In genomic region chr6:109318328-109318876, GRCh38 we compare ENCODE assay signal across 8 cellular contexts.
DNase-seq lines count a peak whose midpoint lies in the region; ATAC-seq and TF ChIP-seq lines count a peak whose summit lies in the region.

No MANE protein-coding gene starts in this region.

- TF ChIP-seq POLR2A in esophagus squamous epithelium (IDR thresholded peaks at IDR 0.05), result no peak

- peak overlapping the region; percentile 32 for H3K27ac ChIP-seq in skeletal muscle tissue (ENCODE audit: low read depth, low read length)
- no peak overlapping the region for H3K27ac ChIP-seq in esophagus squamous epithelium

- POLR2A ChIA-PET in activated CD4-positive, alpha-beta T cell treated with anti-CD3 and anti-CD28 coated beads, Interleukin-2, amount 10 ng/mL, durations not matched to agents 7 days and 5 days (lab: Charles Lee), result no interaction called here

- H3K9me3 ChIP-seq in skeletal muscle tissue (ENCODE audit: control insufficient read depth in 3 of 3, low read length in 3 of 3) (no peaks in the 10 kb centered on the region), esophagus squamous epithelium (no peaks in the 10 kb centered on the region)

- H3K27me3 Mint-ChIP-seq in activated CD4-positive, alpha-beta T cell treated with anti-CD3 and anti-CD28 coated beads, Interleukin-2, amount 10 ng/mL, durations not matched to agents 7 days and 5 days, result no peaks in the 10 kb centered on the region

- ATAC-seq in GM19455 (IDR thresholded peaks at IDR 0.05; ENCODE audit: unreplicated experiment), result no peak

- WGBS in esophagus squamous epithelium, 2 donors, result 62 to 83% methylated on average over 9 to 11 of the region's 11 CpGs

- H3K4me1 Mint-ChIP-seq in activated CD4-positive, alpha-beta T cell treated with anti-CD3 and anti-CD28 coated beads, Interleukin-2, amount 10 ng/mL, durations not matched to agents 7 days and 5 days, result peaks cover 11% of the 10 kb centered on the region

- H3K27me3 ChIP-seq in skeletal muscle tissue (ENCODE audit: control insufficient read depth in 3 of 3, insufficient read depth in 3 of 3, low read length in 3 of 3) (no peaks in the 10 kb centered on the region), esophagus squamous epithelium (no peaks in the 10 kb centered on the region)

- TF ChIP-seq CTCF in esophagus squamous epithelium (IDR thresholded peaks at IDR 0.05), result no peak

- H3K4me1 ChIP-seq in skeletal muscle tissue (ENCODE audit: control insufficient read depth in 3 of 3, insufficient read depth in 3 of 3, low read length in 3 of 3), result peaks cover 13 to 36% (median 24%) of the 10 kb centered on the region in 3 donors
- H3K4me1 ChIP-seq in esophagus squamous epithelium, result peaks cover 0 to 8% (median 7%) of the 10 kb centered on the region in 3 donors

- H3K27ac Mint-ChIP-seq in activated CD4-positive, alpha-beta T cell treated with anti-CD3 and anti-CD28 coated beads, Interleukin-2, amount 10 ng/mL, durations not matched to agents 7 days and 5 days, result no peak overlapping the region

- H3K36me3 Mint-ChIP-seq in activated CD4-positive, alpha-beta T cell treated with anti-CD3 and anti-CD28 coated beads, Interleukin-2, amount 10 ng/mL, durations not matched to agents 7 days and 5 days (ENCODE audit: low read depth), result no peaks in the 10 kb centered on the region

- H3K4me3 ChIP-seq in Jurkat, Clone E6-1 (ENCODE audit: low read length), result no peak overlapping the region
- H3K4me3 ChIP-seq in skeletal muscle tissue (ENCODE audit: low read length in 3 of 3), result peak overlapping the region in 2 of 3 donors; percentile 27 to 56
- no peak overlapping the region for H3K4me3 ChIP-seq in esophagus squamous epithelium

- peak overlapping the region in 2 of 3 donors; percentile 34 to 76 for H3K9ac ChIP-seq in skeletal muscle tissue (ENCODE audit: low read depth in 1 of 3, low read length in 3 of 3)

- intact Hi-C loops in esophagus squamous epithelium (cut with DNase I), result no loop called here

- H3K36me3 ChIP-seq in skeletal muscle tissue (ENCODE audit: control insufficient read depth in 3 of 3, insufficient read depth in 3 of 3, low read length in 3 of 3), result no peaks in the 10 kb centered on the region
- no peaks in the 10 kb centered on the region for H3K36me3 ChIP-seq in esophagus squamous epithelium

- peak; percentile 70 for DNase-seq in Jurkat, Clone E6-1 (ENCODE audit: low read depth, low spot score)
- peak; percentile 69 for DNase-seq in NCI-H774 (lab: John Stamatoyannopoulos, UW)
- peak; percentile 72 for DNase-seq in inferior parietal cortex (ENCODE audit: extremely low spot score)
- no peak for DNase-seq in esophagus squamous epithelium (lab: John Stamatoyannopoulos, UW)
- DNase-seq in NOMO-1 treated with dmso at 0.1 percent for 144 hours (lab: John Stamatoyannopoulos, UW; ENCODE audit: unreplicated experiment), result no peak
- no peak for DNase-seq in activated CD4-positive, alpha-beta T cell treated with anti-CD3 and anti-CD28 coated beads, Interleukin-2, amount 10 ng/mL, durations not matched to agents 7 days and 5 days

- no peak overlapping the region for H3K4me3 Mint-ChIP-seq in activated CD4-positive, alpha-beta T cell treated with anti-CD3 and anti-CD28 coated beads, Interleukin-2, amount 10 ng/mL, durations not matched to agents 7 days and 5 days

- CTCF ChIA-PET in activated CD4-positive, alpha-beta T cell treated with anti-CD3 and anti-CD28 coated beads, Interleukin-2, amount 10 ng/mL, durations not matched to agents 7 days and 5 days (lab: Charles Lee), result interaction anchor here (1.7 kb wide), 1 partner anchor 25 kb away, joined by 3 read pairs; no protein-coding TSS in a partner anchor

- H3K9me3 Mint-ChIP-seq in activated CD4-positive, alpha-beta T cell treated with anti-CD3 and anti-CD28 coated beads, Interleukin-2, amount 10 ng/mL, durations not matched to agents 7 days and 5 days, result peaks cover 5% of the 10 kb centered on the region

Comparison
In these comparisons a context has a peak if more than half of its experiments do, and no peak if none do; other contexts are left out.
1. DNase-seq: peak in Jurkat, Clone E6-1 (single experiment), NCI-H774 (single experiment) and inferior parietal cortex (single experiment); none in esophagus squamous epithelium (single experiment), NOMO-1 treated with dmso at 0.1 percent for 144 hours (single experiment) and activated CD4-positive, alpha-beta T cell treated with anti-CD3 and anti-CD28 coated beads, Interleukin-2, amount 10 ng/mL, durations not matched to agents 7 days and 5 days (single experiment).
2. H3K4me3 ChIP-seq: peak in skeletal muscle tissue (2 of 3); none in Jurkat, Clone E6-1 (single experiment) and esophagus squamous epithelium (0 of 4).